In the genomic region with DNA sequence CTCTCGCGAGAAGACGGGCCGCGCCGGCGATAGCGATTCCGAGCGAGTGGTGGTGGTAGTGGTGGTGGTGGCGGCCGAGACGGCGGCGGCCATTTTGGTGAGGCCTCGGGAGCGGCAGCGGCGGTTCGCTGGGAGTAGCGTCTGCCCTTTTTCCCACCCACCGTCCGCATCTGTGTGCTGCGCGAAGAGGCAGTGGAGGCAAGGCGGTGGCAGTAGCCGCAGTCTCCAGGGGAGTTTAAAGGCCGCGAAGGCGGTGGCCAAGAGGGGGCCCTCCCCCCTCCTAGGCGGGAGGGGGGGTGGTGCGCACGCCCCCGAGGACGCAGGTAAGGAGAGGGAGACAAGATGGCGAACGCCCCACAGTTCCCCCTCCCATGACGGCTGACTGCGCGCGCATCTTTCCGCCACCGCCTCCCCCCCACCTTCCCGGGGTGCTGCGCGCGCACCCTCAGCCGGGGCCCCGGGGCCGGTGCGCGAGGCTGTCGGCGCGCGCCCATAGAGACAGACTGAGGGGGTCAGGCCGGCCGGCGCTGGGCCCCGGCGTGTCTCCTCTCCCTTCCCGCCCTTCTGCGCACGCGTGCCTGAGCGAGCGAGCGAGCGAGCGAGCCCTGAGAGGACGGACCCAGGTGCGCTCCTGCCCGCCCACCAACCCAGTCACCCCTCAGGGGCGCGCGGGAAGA, we compare ENCODE assay signal across 9 cellular contexts. TPM values are rescaled to one million over a fixed set of nuclear protein-coding genes. Genes with fewer than 3 reads are reported as not detected.
A peak's percentile ranks its signal among the peaks of the same experiment; 100 is the strongest.
DNase-seq lines count a peak whose midpoint lies in the region; ATAC-seq, FAIRE-seq and TF ChIP-seq lines count a peak whose summit lies in the region.
"Had no signal": no experiment of that assay in that cellular context is flagged by ENCODE, and none has a peak within 500 bp of the region (broad histone marks: within the 10 kb centered on the region; RNA-seq: fewer than 3 reads in every experiment).

No MANE protein-coding gene starts in this region.

- H3K4me1 ChIP-seq in HepG2 (ENCODE audit: insufficient read depth, low read length) = peaks cover 33% of the 10 kb centered on the region

- H4K20me1 ChIP-seq in HepG2 (ENCODE audit: insufficient read depth, low read length) = peaks cover 16% of the 10 kb centered on the region; the same call in 1 of the 2 replicates

- DNase-seq in CD1c-positive myeloid dendritic cell (ENCODE audit: extremely low spot score) (peak; percentile 98), NCI-H69 (lab: John Stamatoyannopoulos, UW) (peak; percentile 96), dedifferentiated amniotic fluid mesenchymal stem cell (ENCODE audit: extremely low spot score) (peak; percentile 92), HepG2 (ENCODE audit: low spot score) (peak; percentile 97)
- DNase-seq in activated CD4-positive, alpha-beta T cell treated with anti-CD3 and anti-CD28 coated beads, Interleukin-2, amount 50 U/mL, for 1 hour = peak; percentile 99
- peak; percentile 99 for DNase-seq in stimulated activated CD4-positive, alpha-beta T cell treated with anti-CD3 and anti-CD28 coated beads, Interleukin-2, amount 100 ng/mL, for 4 hours (ENCODE audit: low read depth)

- peak; percentile 94 to 97 for TF ChIP-seq POLR2A in HepG2 (IDR thresholded peaks at IDR 0.05; ENCODE audit: insufficient read depth in 1 of 2, low read depth in 2 of 2, low read length in 2 of 2)

- CTCF ChIA-PET in HepG2 (lab: Yijun Ruan, JAX; ENCODE audit: low intra/inter-chr PET ratio, low total read pairs) = no interaction called here

- in situ Hi-C loops in HepG2 (cut with HindIII; ENCODE audit: extremely low pct_ligation_motif_present, low pct_unique_long_range_greater_than_20kb) = no loop called here

- TF ChIP-seq RAD21 in HepG2 (CRISPR knock-in tag; IDR thresholded peaks at IDR 0.05) = peak; percentile 74

- TF ChIP-seq EP300 in HepG2 (IDR thresholded peaks at IDR 0.05; ENCODE audit: low read depth in 2 of 2, low read length in 2 of 2) (0 out of 4 replicates have a peak, but pooled peaks have one; percentile 20 to 32), HepG2 (CRISPR knock-in tag; IDR thresholded peaks at IDR 0.05; ENCODE audit: borderline replicate concordance) (peak; percentile 65)

- H3K4me2 ChIP-seq in HepG2 (ENCODE audit: low read depth, low read length) = peak overlapping the region; percentile 92

- no peaks in the 10 kb centered on the region for H3K9me3 ChIP-seq in HepG2 (ENCODE audit: low read length)

- H3K9ac ChIP-seq in HepG2 (ENCODE audit: insufficient read depth, low read depth, low read length) = peak overlapping the region; percentile 99

- intact Hi-C loops in HepG2 (cut with micrococcal nuclease; ENCODE audit: unreplicated experiment) = loop anchor here (1.0 to 10.0 kb wide), 4 partner anchors 40 to 227 kb away; a partner anchor contains a TSS

- BruUV-seq in HepG2 (replicated peaks; lab: Mats Ljungman, UMichigan) = no TSS peak

- H2AFZ ChIP-seq in HepG2 (ENCODE audit: low read length) = no peak overlapping the region

- FAIRE-seq in HepG2 (lab: Jason Lieb, UNC) = no peak
- FAIRE-seq: islet of Langerhans had no signal

- H3K4me3 ChIP-seq in HepG2 (replicated peaks in 1 of 3; ENCODE audit: insufficient read depth in 1 of 3, low read depth in 2 of 3, low read length in 3 of 3) = peak overlapping the region; percentile 75 to 96 (median 93)

- peaks cover 31% of the 10 kb centered on the region for H3K79me2 ChIP-seq in HepG2 (ENCODE audit: insufficient read depth, low read length)

- 1% methylated on average over 30 of the region's 76 CpGs for WGBS in HepG2 (ENCODE audit: low lambda C conversion rate)

- peak overlapping the region; percentile 99 for H3K27ac ChIP-seq in HepG2 (ENCODE audit: extremely low read length, insufficient read depth, low read length)

- H3K27me3 ChIP-seq in HepG2 (ENCODE audit: control insufficient read depth in 1 of 2, insufficient read depth in 2 of 2, low read length in 2 of 2) = no peaks in the 10 kb centered on the region

- POLR2A ChIA-PET in HepG2 (lab: Yijun Ruan, JAX) = interaction anchor here (0.9 to 2.1 kb wide), 7 partner anchors 11 to 268 kb away, joined by 3 to 15 read pairs (median 7); a partner anchor contains a TSS

- ATAC-seq in GM19395 (IDR thresholded peaks at IDR 0.05; ENCODE audit: unreplicated experiment) (peak; percentile 86), HG03521 (IDR thresholded peaks at IDR 0.05; ENCODE audit: unreplicated experiment) (peak; percentile 64), HepG2 (peak; percentile 77)

- TF ChIP-seq CTCF in HepG2 (CRISPR knock-in tag; IDR thresholded peaks at IDR 0.05) = peak; percentile 48

- H3K36me3 ChIP-seq in HepG2 (replicated peaks in 1 of 2; ENCODE audit: control insufficient read depth in 1 of 2, insufficient read depth in 2 of 2, low read length in 2 of 2) = peaks cover 7 to 31% of the 10 kb centered on the region in 2 experiments

RNA-seq across cellular contexts. Expression of a gene that starts 0.7 kb away (rescaled TPM):
- 9.0 and 27.8 TPM in 2 replicates for total RNA-seq in HepG2 (2016; rRNA removed; fragmentation: Illumina TruSeq; extraction: Trizol)
- total RNA-seq in HepG2 (2016; cell fraction: cytosol; rRNA removed; fragmentation: Illumina TruSeq; extraction: Trizol; ENCODE audit: low read depth) = 13.8 and 14.2 TPM in 2 replicates
- total RNA-seq in HepG2 (2016; cell fraction: insoluble cytoplasmic fraction; rRNA removed; fragmentation: Illumina TruSeq; extraction: Trizol) = 9.7 and 19.4 TPM in 2 replicates
- total RNA-seq in HepG2 (2016; cell fraction: membrane; rRNA removed; fragmentation: Illumina TruSeq; extraction: Trizol) = 6.2 and 6.3 TPM in 2 replicates
- 19.4 and 23.7 TPM in 2 replicates for total RNA-seq in HepG2 (2016; cell fraction: nucleus; rRNA removed; fragmentation: Illumina TruSeq; extraction: Trizol)
- 4.9 TPM in 2 replicates for polyA plus RNA-seq in HepG2 (2011; rRNA removed)
- 0.72 and 0.78 TPM in 2 replicates for polyA plus RNA-seq in HepG2 (2011; cell fraction: cytosol; rRNA removed)
- 29.7 and 43.5 TPM in 2 replicates for polyA plus RNA-seq in HepG2 (2011; cell fraction: nucleus; rRNA removed)
- 14.4 and 16.2 TPM in 2 replicates for polyA plus RNA-seq in HepG2 (2012)
- 0.08 and 0.18 TPM in 2 replicates for polyA plus RNA-seq in HepG2 (2016; cell fraction: cytosol; fragmentation: Illumina TruSeq; extraction: Trizol; ENCODE audit: low read depth)
- 4.1 and 8.0 TPM in 2 replicates for polyA plus RNA-seq in HepG2 (2016; cell fraction: insoluble cytoplasmic fraction; fragmentation: Illumina TruSeq; extraction: Trizol; ENCODE audit: low read depth)
- 0.25 and 0.49 TPM in 2 replicates for polyA plus RNA-seq in HepG2 (2016; cell fraction: membrane; fragmentation: Illumina TruSeq; extraction: Trizol; ENCODE audit: low read depth)
- 43.3 and 55.9 TPM in 2 replicates for polyA plus RNA-seq in HepG2 (2016; cell fraction: nucleus; fragmentation: Illumina TruSeq; extraction: Trizol; ENCODE audit: insufficient read depth, low read depth)
- polyA minus RNA-seq in HepG2 (2011; rRNA and poly(A)+ RNA removed; ENCODE audit: low replicate concordance) = 32.0 and 40.1 TPM in 2 replicates
- 12.0 and 13.6 TPM in 2 replicates for polyA minus RNA-seq in HepG2 (2011; cell fraction: cytosol; rRNA and poly(A)+ RNA removed)
- 24.1 and 38.5 TPM in 2 replicates for polyA minus RNA-seq in HepG2 (2011; cell fraction: nucleus; rRNA and poly(A)+ RNA removed)

RNA-seq across cellular contexts. Expression of a gene that starts 40.0 kb away (rescaled TPM):
- total RNA-seq in HepG2 (2016; rRNA removed; fragmentation: Illumina TruSeq; extraction: Trizol) = 10.1 and 16.2 TPM in 2 replicates
- 22.4 and 23.4 TPM in 2 replicates for total RNA-seq in HepG2 (2016; cell fraction: cytosol; rRNA removed; fragmentation: Illumina TruSeq; extraction: Trizol; ENCODE audit: low read depth)
- total RNA-seq in HepG2 (2016; cell fraction: insoluble cytoplasmic fraction; rRNA removed; fragmentation: Illumina TruSeq; extraction: Trizol) = 7.9 and 15.3 TPM in 2 replicates
- 18.4 and 19.8 TPM in 2 replicates for total RNA-seq in HepG2 (2016; cell fraction: membrane; rRNA removed; fragmentation: Illumina TruSeq; extraction: Trizol)
- 21.9 and 27.5 TPM in 2 replicates for total RNA-seq in HepG2 (2016; cell fraction: nucleus; rRNA removed; fragmentation: Illumina TruSeq; extraction: Trizol)
- 13.7 and 14.8 TPM in 2 replicates for polyA plus RNA-seq in HepG2 (2011; rRNA removed)
- 3.3 and 5.2 TPM in 2 replicates for polyA plus RNA-seq in HepG2 (2011; cell fraction: cytosol; rRNA removed)
- polyA plus RNA-seq in HepG2 (2011; cell fraction: nucleus; rRNA removed) = 105 and 114 TPM in 2 replicates
- polyA plus RNA-seq in HepG2 (2012) = 26.9 and 27.9 TPM in 2 replicates
- polyA plus RNA-seq in HepG2 (2016; cell fraction: cytosol; fragmentation: Illumina TruSeq; extraction: Trizol; ENCODE audit: low read depth) = 3.9 TPM in 2 replicates
- 20.3 and 27.9 TPM in 2 replicates for polyA plus RNA-seq in HepG2 (2016; cell fraction: insoluble cytoplasmic fraction; fragmentation: Illumina TruSeq; extraction: Trizol; ENCODE audit: low read depth)
- 7.5 and 9.2 TPM in 2 replicates for polyA plus RNA-seq in HepG2 (2016; cell fraction: membrane; fragmentation: Illumina TruSeq; extraction: Trizol; ENCODE audit: low read depth)
- polyA plus RNA-seq in HepG2 (2016; cell fraction: nucleus; fragmentation: Illumina TruSeq; extraction: Trizol; ENCODE audit: insufficient read depth, low read depth) = 74.8 and 79.3 TPM in 2 replicates
- 18.8 and 22.6 TPM in 2 replicates for polyA minus RNA-seq in HepG2 (2011; rRNA and poly(A)+ RNA removed; ENCODE audit: low replicate concordance)
- polyA minus RNA-seq in HepG2 (2011; cell fraction: cytosol; rRNA and poly(A)+ RNA removed) = 8.0 and 10.7 TPM in 2 replicates
- 80.9 and 81.4 TPM in 2 replicates for polyA minus RNA-seq in HepG2 (2011; cell fraction: nucleus; rRNA and poly(A)+ RNA removed)

RNA-seq across cellular contexts. Expression of a gene that starts 47.5 kb away (rescaled TPM):
- 9.1 and 11.0 TPM in 2 replicates for total RNA-seq in HepG2 (2016; rRNA removed; fragmentation: Illumina TruSeq; extraction: Trizol)
- total RNA-seq in HepG2 (2016; cell fraction: cytosol; rRNA removed; fragmentation: Illumina TruSeq; extraction: Trizol; ENCODE audit: low read depth) = 8.4 TPM in 2 replicates
- total RNA-seq in HepG2 (2016; cell fraction: insoluble cytoplasmic fraction; rRNA removed; fragmentation: Illumina TruSeq; extraction: Trizol) = 6.9 and 9.6 TPM in 2 replicates
- total RNA-seq in HepG2 (2016; cell fraction: membrane; rRNA removed; fragmentation: Illumina TruSeq; extraction: Trizol) = 15.8 and 18.7 TPM in 2 replicates
- total RNA-seq in HepG2 (2016; cell fraction: nucleus; rRNA removed; fragmentation: Illumina TruSeq; extraction: Trizol) = 17.7 and 22.5 TPM in 2 replicates
- 8.4 and 9.2 TPM in 2 replicates for polyA plus RNA-seq in HepG2 (2011; rRNA removed)
- polyA plus RNA-seq in HepG2 (2011; cell fraction: cytosol; rRNA removed) = 3.3 and 4.5 TPM in 2 replicates
- polyA plus RNA-seq in HepG2 (2011; cell fraction: nucleus; rRNA removed) = 64.8 and 74.5 TPM in 2 replicates
- 16.5 and 32.3 TPM in 2 replicates for polyA plus RNA-seq in HepG2 (2012)
- 27.2 and 27.7 TPM in 2 replicates for polyA plus RNA-seq in HepG2 (2016; cell fraction: cytosol; fragmentation: Illumina TruSeq; extraction: Trizol; ENCODE audit: low read depth)
- polyA plus RNA-seq in HepG2 (2016; cell fraction: insoluble cytoplasmic fraction; fragmentation: Illumina TruSeq; extraction: Trizol; ENCODE audit: low read depth) = 18.2 and 24.7 TPM in 2 replicates
- 38.9 and 40.6 TPM in 2 replicates for polyA plus RNA-seq in HepG2 (2016; cell fraction: membrane; fragmentation: Illumina TruSeq; extraction: Trizol; ENCODE audit: low read depth)
- polyA plus RNA-seq in HepG2 (2016; cell fraction: nucleus; fragmentation: Illumina TruSeq; extraction: Trizol; ENCODE audit: insufficient read depth, low read depth) = 77.8 and 81.5 TPM in 2 replicates
- polyA minus RNA-seq in HepG2 (2011; rRNA and poly(A)+ RNA removed; ENCODE audit: low replicate concordance) = 5.4 and 5.5 TPM in 2 replicates
- polyA minus RNA-seq in HepG2 (2011; cell fraction: cytosol; rRNA and poly(A)+ RNA removed) = 7.9 and 8.3 TPM in 2 replicates
- polyA minus RNA-seq in HepG2 (2011; cell fraction: nucleus; rRNA and poly(A)+ RNA removed) = 8.9 and 10.8 TPM in 2 replicates

RNA-seq across cellular contexts. Expression of a gene that starts 49.9 kb away (rescaled TPM):
- 33.9 and 37.4 TPM in 2 replicates for total RNA-seq in HepG2 (2016; rRNA removed; fragmentation: Illumina TruSeq; extraction: Trizol)
- 13.4 TPM in 2 replicates for total RNA-seq in HepG2 (2016; cell fraction: cytosol; rRNA removed; fragmentation: Illumina TruSeq; extraction: Trizol; ENCODE audit: low read depth)
- total RNA-seq in HepG2 (2016; cell fraction: insoluble cytoplasmic fraction; rRNA removed; fragmentation: Illumina TruSeq; extraction: Trizol) = 32.9 and 41.4 TPM in 2 replicates
- total RNA-seq in HepG2 (2016; cell fraction: membrane; rRNA removed; fragmentation: Illumina TruSeq; extraction: Trizol) = 23.7 and 24.3 TPM in 2 replicates
- total RNA-seq in HepG2 (2016; cell fraction: nucleus; rRNA removed; fragmentation: Illumina TruSeq; extraction: Trizol) = 39.5 and 43.1 TPM in 2 replicates
- polyA plus RNA-seq in HepG2 (2011; rRNA removed) = 39.8 and 42.1 TPM in 2 replicates
- 22.7 and 30.8 TPM in 2 replicates for polyA plus RNA-seq in HepG2 (2011; cell fraction: cytosol; rRNA removed)
- polyA plus RNA-seq in HepG2 (2011; cell fraction: nucleus; rRNA removed) = 140 and 166 TPM in 2 replicates
- 21.4 and 22.8 TPM in 2 replicates for polyA plus RNA-seq in HepG2 (2012)
- 15.4 and 16.5 TPM in 2 replicates for polyA plus RNA-seq in HepG2 (2016; cell fraction: cytosol; fragmentation: Illumina TruSeq; extraction: Trizol; ENCODE audit: low read depth)
- 38.9 and 41.5 TPM in 2 replicates for polyA plus RNA-seq in HepG2 (2016; cell fraction: insoluble cytoplasmic fraction; fragmentation: Illumina TruSeq; extraction: Trizol; ENCODE audit: low read depth)
- 21.3 and 23.8 TPM in 2 replicates for polyA plus RNA-seq in HepG2 (2016; cell fraction: membrane; fragmentation: Illumina TruSeq; extraction: Trizol; ENCODE audit: low read depth)
- 142 and 147 TPM in 2 replicates for polyA plus RNA-seq in HepG2 (2016; cell fraction: nucleus; fragmentation: Illumina TruSeq; extraction: Trizol; ENCODE audit: insufficient read depth, low read depth)
- 53.8 and 68.9 TPM in 2 replicates for polyA minus RNA-seq in HepG2 (2011; rRNA and poly(A)+ RNA removed; ENCODE audit: low replicate concordance)
- polyA minus RNA-seq in HepG2 (2011; cell fraction: cytosol; rRNA and poly(A)+ RNA removed) = 9.0 and 12.9 TPM in 2 replicates
- polyA minus RNA-seq in HepG2 (2011; cell fraction: nucleus; rRNA and poly(A)+ RNA removed) = 38.1 and 40.3 TPM in 2 replicates

Comparison
In these comparisons a context has a peak if more than half of its experiments do, and no peak if none do; other contexts are left out.
1. Peak in every context shown above with its lines: DNase-seq, ATAC-seq, H3K4me3 ChIP-seq and H3K27ac ChIP-seq.